Comparison of ENCODE assay signal across 8 cellular contexts in the genomic region with DNA sequence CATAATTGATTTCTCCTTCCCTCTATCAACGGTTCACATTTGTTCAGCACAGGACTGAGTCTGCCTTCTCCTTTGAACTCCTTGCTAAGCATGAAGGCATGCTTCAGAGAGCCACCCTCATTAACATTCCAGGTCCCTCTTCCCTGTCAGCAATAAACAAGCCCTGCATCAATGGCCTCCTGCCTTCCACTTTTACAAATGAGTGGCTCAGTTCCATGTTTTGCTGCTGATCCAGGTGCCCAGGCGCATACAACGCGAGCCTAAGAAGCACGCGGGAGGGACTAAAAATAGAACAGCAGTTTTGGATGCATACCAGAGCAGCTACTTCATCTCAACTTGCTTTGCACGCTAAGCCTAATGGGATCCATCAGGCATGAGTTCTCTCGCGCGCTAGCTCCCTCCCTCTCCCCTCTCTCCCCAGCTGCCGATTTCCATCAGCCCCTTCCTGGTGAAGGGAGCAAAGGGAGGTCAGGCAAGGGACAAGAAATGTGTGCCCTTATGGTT. TPM values are rescaled to one million over a fixed set of nuclear protein-coding genes. Genes with fewer than 3 reads are reported as not detected.
DNase-seq lines count a peak whose midpoint lies in the region; ATAC-seq and TF ChIP-seq lines count a peak whose summit lies in the region.

No MANE protein-coding gene starts in this region.

- H3F3A ChIP-seq in neural progenitor cell (ENCODE audit: low read depth) = peaks cover 26% of the 10 kb centered on the region

- H3K4me2 ChIP-seq in neural progenitor cell = peak overlapping the region; percentile 52

- DNase-seq in HFFc6 (peak; percentile 94), RWPE2 (ENCODE audit: low spot score) (no peak), fibroblast of pulmonary artery (ENCODE audit: low read depth) (peak; percentile 95), neural progenitor cell (ENCODE audit: low spot score) (peak; percentile 76), GM13977 (ENCODE audit: low spot score) (no peak), GM10248 (ENCODE audit: extremely low spot score) (no peak), AML-193 (lab: John Stamatoyannopoulos, UW) (no peak)
- no peak for DNase-seq in activated T-cell treated with anti-CD3 and anti-CD28 coated beads, Interleukin-2, amount 50 U/mL, for 1 hour

- H3K9me3 Mint-ChIP-seq in HFFc6 (no peaks in the 10 kb centered on the region), neural progenitor cell (no peaks in the 10 kb centered on the region)

- TF ChIP-seq CTCF in HFFc6 (IDR thresholded peaks at IDR 0.05) = no peak
- no peak for TF ChIP-seq CTCF in RWPE2 (IDR thresholded peaks at IDR 0.05; ENCODE audit: poor library complexity, severe bottlenecking)
- no peak for TF ChIP-seq CTCF in fibroblast of pulmonary artery (IDR thresholded peaks at IDR 0.05; ENCODE audit: low read length, missing control alignments)
- no peak for TF ChIP-seq CTCF in neural progenitor cell (IDR thresholded peaks at IDR 0.05)
- TF ChIP-seq CTCF in GM13977 (IDR thresholded peaks at IDR 0.05; ENCODE audit: extremely low read depth, insufficient read depth, missing control alignments) = no peak
- no peak for TF ChIP-seq CTCF in GM10248 (IDR thresholded peaks at IDR 0.05; ENCODE audit: control extremely low read depth, extremely low read depth, low read depth, missing control alignments)

- peaks cover 16% of the 10 kb centered on the region for H3K36me3 Mint-ChIP-seq in HFFc6 (ENCODE audit: low read depth)
- no peaks in the 10 kb centered on the region for H3K36me3 Mint-ChIP-seq in neural progenitor cell

- no peak overlapping the region for H3K9ac ChIP-seq in neural progenitor cell

- no peaks in the 10 kb centered on the region for H3K36me3 ChIP-seq in RWPE2 (ENCODE audit: low read depth)
- H3K36me3 ChIP-seq in neural progenitor cell = no peaks in the 10 kb centered on the region

- CTCF ChIA-PET in GM10248 (lab: Yijun Ruan, JAX) = interaction anchor here (2.0 kb wide), 1 partner anchor 11 kb away, joined by 6 read pairs; no protein-coding TSS in a partner anchor

- POLR2A ChIA-PET in GM10248 (lab: Yijun Ruan, JAX) = no interaction called here

- in situ Hi-C loops in GM13977 (cut with MboI; ENCODE audit: low pct_unique_long_range_greater_than_20kb, low sequenced_read_pairs, unreplicated experiment) = no loop called here

- H3K79me2 ChIP-seq in neural progenitor cell (ENCODE audit: low read depth) = peaks cover 3% of the 10 kb centered on the region

- H3K27me3 Mint-ChIP-seq in HFFc6 (ENCODE audit: insufficient read depth) = peaks cover 2% of the 10 kb centered on the region; the same call in 1 of the 2 replicates
- H3K27me3 Mint-ChIP-seq in neural progenitor cell (ENCODE audit: insufficient read depth, low read depth) = no peaks in the 10 kb centered on the region

- peak; percentile 84 for ATAC-seq in RWPE2 (ENCODE audit: low read depth)

- no peaks in the 10 kb centered on the region for H3K27me3 ChIP-seq in RWPE2 (ENCODE audit: insufficient read depth, poor library complexity, severe bottlenecking)
- no peaks in the 10 kb centered on the region for H3K27me3 ChIP-seq in neural progenitor cell

- H3K9me3 ChIP-seq in RWPE2 (ENCODE audit: severe bottlenecking) (no peaks in the 10 kb centered on the region), neural progenitor cell (ENCODE audit: low read depth) (no peaks in the 10 kb centered on the region)

- H3K4me3 Mint-ChIP-seq in HFFc6 (peak overlapping the region; percentile 75), neural progenitor cell (peak overlapping the region; percentile 45)

- H3K27ac ChIP-seq in RWPE2 (ENCODE audit: poor library complexity, severe bottlenecking) = peak overlapping the region; percentile 3
- peak overlapping the region; percentile 57 for H3K27ac ChIP-seq in neural progenitor cell

- H3K4me3 ChIP-seq in RWPE2 (ENCODE audit: severe bottlenecking) = no peak overlapping the region
- H3K4me3 ChIP-seq in fibroblast of pulmonary artery (replicated peaks; ENCODE audit: low read depth, low read length) = no peak overlapping the region
- H3K4me3 ChIP-seq in neural progenitor cell = no peak overlapping the region

- no peaks in the 10 kb centered on the region for H4K20me1 ChIP-seq in neural progenitor cell (ENCODE audit: low read depth)

- H3K4me1 ChIP-seq in RWPE2 (ENCODE audit: insufficient read depth, poor library complexity, severe bottlenecking) = peaks cover 34% of the 10 kb centered on the region
- H3K4me1 ChIP-seq in neural progenitor cell = peaks cover 44% of the 10 kb centered on the region

- H3K4me1 Mint-ChIP-seq in HFFc6 (ENCODE audit: low read depth) (peaks cover 86% of the 10 kb centered on the region), neural progenitor cell (peaks cover 56% of the 10 kb centered on the region)

- H2AFZ ChIP-seq in neural progenitor cell (replicated peaks) = no peak overlapping the region

- H3K27ac Mint-ChIP-seq in HFFc6 (peak overlapping the region; percentile 98), neural progenitor cell (peak overlapping the region; percentile 90)

RNA-seq across cellular contexts. Expression of a gene that starts 53.4 kb away (rescaled TPM):
- total RNA-seq in HFFc6 (2021; fragmentation: NEBNext Ultra II Directional; extraction: Animal tissue kit (Norgen Biotek cat#: 25700)) = 10 to 100 TPM; 28.9 to 47.0 (median 40.2) TPM
- 0.59 and 0.60 TPM in 2 replicates for total RNA-seq in neural progenitor cell (ENCODE audit: low replicate concordance)

Comparison
In these comparisons a context has a peak if more than half of its experiments do, and no peak if none do; other contexts are left out.
1. DNase-seq: peak in HFFc6 (single experiment), fibroblast of pulmonary artery (single experiment) and neural progenitor cell (single experiment); none in RWPE2 (single experiment), GM13977 (single experiment), GM10248 (single experiment), activated T-cell treated with anti-CD3 and anti-CD28 coated beads, Interleukin-2, amount 50 U/mL, for 1 hour (single experiment) and AML-193 (0 of 2).
2. RNA of a gene that starts 53.4 kb away (total RNA-seq): 28.9 to 47.0 TPM in HFFc6; 0.59 to 0.60 TPM in neural progenitor cell; every median in the first group is over 10 times any median in the second.